In the genomic region with DNA sequence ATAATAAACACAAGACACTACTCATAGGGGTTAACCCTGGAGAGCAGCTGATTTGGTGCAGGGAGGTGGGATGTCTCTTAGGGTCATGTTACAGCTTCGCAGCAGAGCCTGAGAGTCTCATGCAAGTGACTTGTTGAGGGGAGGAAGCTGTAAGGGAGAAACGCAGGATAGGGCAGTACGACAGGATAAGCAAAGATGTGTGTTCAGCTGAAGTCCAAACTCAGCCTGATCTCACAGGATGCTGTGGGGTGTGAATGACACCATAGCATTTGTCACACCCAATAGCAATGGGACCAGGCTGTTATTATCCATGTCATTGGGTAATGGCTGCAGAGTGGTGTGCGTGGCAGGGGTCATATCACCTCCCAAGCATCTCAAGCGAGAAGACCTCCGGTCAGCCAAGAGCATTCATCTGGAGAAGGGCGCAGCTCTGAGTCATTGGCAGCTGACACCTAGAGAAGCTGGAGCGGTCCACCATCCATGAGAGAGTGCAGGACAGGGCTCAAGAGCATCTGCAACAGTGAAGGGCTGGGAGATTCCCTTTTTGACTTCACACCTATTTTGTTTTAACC, we compare ENCODE assay signal across 13 cellular contexts. TPM values are rescaled to one million over a fixed set of nuclear protein-coding genes. Genes with fewer than 3 reads are reported as not detected.
DNase-seq lines count a peak whose midpoint lies in the region; TF ChIP-seq lines count a peak whose summit lies in the region.
"Had no signal": no experiment of that assay in that cellular context is flagged by ENCODE, and none has a peak within 500 bp of the region (broad histone marks: within the 10 kb centered on the region; RNA-seq: fewer than 3 reads in every experiment).

No MANE protein-coding gene starts in this region.

- no peaks in the 10 kb centered on the region for H3K27me3 Mint-ChIP-seq in osteocyte (ENCODE audit: unreplicated experiment)
- H3K27me3 Mint-ChIP-seq: central memory CD8-positive, alpha-beta T cell had no signal

- in situ Hi-C loops in Caki2 (cut with HindIII; ENCODE audit: low pct_unique_long_range_greater_than_20kb, low sequenced_read_pairs): loop anchor here (25.0 kb wide), 1 partner anchor 123 kb away; no protein-coding TSS in a partner anchor

- H3K4me3 ChIP-seq in MG63: no peak overlapping the region
- H3K4me3 ChIP-seq in fibroblast of pulmonary artery (replicated peaks; ENCODE audit: low read depth, low read length): no peak overlapping the region
- H3K4me3 ChIP-seq: hepatocyte, tibial nerve had no signal

- no peaks in the 10 kb centered on the region for H3K9me3 ChIP-seq in MG63
- H3K9me3 ChIP-seq: tibial nerve had no signal

- peak overlapping the region; percentile 48 for H3K27ac Mint-ChIP-seq in osteocyte (ENCODE audit: unreplicated experiment)

- H3K27me3 ChIP-seq in MG63: no peaks in the 10 kb centered on the region
- H3K27me3 ChIP-seq: hepatocyte, tibial nerve had no signal

- no peaks in the 10 kb centered on the region for H3K9me3 Mint-ChIP-seq in osteocyte (ENCODE audit: unreplicated experiment)
- H3K9me3 Mint-ChIP-seq: central memory CD8-positive, alpha-beta T cell; H9 had no signal

- no peak for TF ChIP-seq CTCF in fibroblast of pulmonary artery (IDR thresholded peaks at IDR 0.05; ENCODE audit: low read length, missing control alignments)
- no peak for TF ChIP-seq CTCF in osteocyte (IDR thresholded peaks at IDR 0.05)

- no peak overlapping the region for H3K4me3 Mint-ChIP-seq in osteocyte (ENCODE audit: unreplicated experiment)
- H3K4me3 Mint-ChIP-seq: central memory CD8-positive, alpha-beta T cell; H9 had no signal

- peaks cover 16% of the 10 kb centered on the region for H3K36me3 Mint-ChIP-seq in osteocyte (ENCODE audit: unreplicated experiment)

- DNase-seq in Caki2 (ENCODE audit: low read depth): peak; percentile 100
- DNase-seq in MG63: peak; percentile 30
- peak; percentile 51 for DNase-seq in fibroblast of pulmonary artery (ENCODE audit: low read depth)
- no peak for DNase-seq in osteocyte (ENCODE audit: extremely low spot score, unreplicated experiment)
- no peak for DNase-seq in NCI-H187 treated with DMSO at 0.1 percent for 48 hours (lab: John Stamatoyannopoulos, UW)
- DNase-seq in NOMO-1 treated with dmso at 0.1 percent for 144 hours (lab: John Stamatoyannopoulos, UW; ENCODE audit: unreplicated experiment): no peak
- no peak for DNase-seq in DMS114 treated with DMSO at 0.1 percent for 48 hours (lab: John Stamatoyannopoulos, UW; ENCODE audit: unreplicated experiment)
- DNase-seq in SHP77 (lab: John Stamatoyannopoulos, UW): no peak
- DNase-seq: T1000 had no signal

- peaks cover 66% of the 10 kb centered on the region for H3K36me3 ChIP-seq in MG63

- peaks cover 52% of the 10 kb centered on the region for H3K4me1 Mint-ChIP-seq in osteocyte (ENCODE audit: unreplicated experiment)

RNA-seq across cellular contexts. Expression of gene RPL26L1, which starts 49.2 kb away (rescaled TPM):
- total RNA-seq in Caki2 (2014; rRNA removed; shearing (Covaris generic); ENCODE audit: low replicate concordance): 269 and 272 TPM in 2 replicates
- 132 and 142 TPM in 2 replicates for total RNA-seq in MG63 (2014; rRNA removed; shearing (Covaris generic); ENCODE audit: low replicate concordance)
- 43.5 and 45.1 TPM in 2 replicates for total RNA-seq in osteocyte

Comparison
In these comparisons a context has a peak if more than half of its experiments do, and no peak if none do; other contexts are left out.
1. DNase-seq: peak in Caki2 (single experiment), MG63 (single experiment) and fibroblast of pulmonary artery (single experiment); none in osteocyte (single experiment), NCI-H187 treated with DMSO at 0.1 percent for 48 hours (single experiment), NOMO-1 treated with dmso at 0.1 percent for 144 hours (single experiment), DMS114 treated with DMSO at 0.1 percent for 48 hours (single experiment) and SHP77 (0 of 2).